In the genomic region with DNA sequence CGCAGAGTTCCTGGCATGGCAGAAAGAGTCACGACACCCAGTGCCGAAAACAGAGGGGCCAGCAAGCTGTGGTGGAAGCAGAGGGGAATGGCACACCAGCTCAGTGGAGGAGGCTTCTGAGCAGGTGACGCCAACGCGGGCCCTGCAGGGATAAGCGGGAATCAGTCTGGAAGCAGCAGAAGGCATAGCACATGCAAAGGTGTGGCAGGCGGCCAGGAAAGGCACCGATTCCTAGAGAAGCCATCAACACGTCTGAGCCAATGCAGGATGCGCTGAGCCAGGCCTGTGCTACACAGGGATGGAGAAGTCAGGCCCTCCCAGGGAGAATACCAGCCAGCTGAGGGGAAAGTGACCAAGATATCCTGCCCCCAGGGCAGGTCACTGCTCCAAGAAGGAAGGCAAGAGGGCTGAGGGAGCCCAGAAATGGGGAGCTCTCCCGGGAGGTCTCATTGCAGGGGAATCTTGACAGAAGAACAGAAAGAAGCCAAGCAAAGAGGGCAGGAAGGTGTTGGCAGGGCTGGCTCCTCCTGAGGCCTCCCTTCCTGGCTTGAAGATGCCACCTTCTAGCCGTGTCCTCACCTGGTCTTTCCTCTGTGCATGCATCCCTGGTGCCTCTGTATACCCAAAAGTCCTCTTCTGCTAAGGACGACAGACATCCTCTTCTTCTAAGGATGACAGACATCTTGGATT, we compare ENCODE assay signal across 22 cellular contexts. TPM values are rescaled to one million over a fixed set of nuclear protein-coding genes. Genes with fewer than 3 reads are reported as not detected.
"Had no signal": no experiment of that assay in that cellular context is flagged by ENCODE, and none has a peak within 500 bp of the region (broad histone marks: within the 10 kb centered on the region; RNA-seq: fewer than 3 reads in every experiment).

No MANE protein-coding gene starts in this region.

- H3K9ac ChIP-seq: parathyroid adenoma had no signal

- H3K9me3 ChIP-seq: body of pancreas, esophagus squamous epithelium, heart right ventricle, left ventricle myocardium inferior, transverse colon had no signal

- DNase-seq: activated CD4-positive, alpha-beta T cell treated with anti-CD3 and anti-CD28 coated beads for 48 hours; activated CD8-positive, alpha-beta memory T cell treated with anti-CD3 and anti-CD28 coated beads for 24 hours; amniotic stem cell; body of pancreas; dermis blood vessel endothelial cell; esophagus squamous epithelium; foreskin fibroblast; heart right ventricle; left ventricle myocardium inferior; stimulated activated CD4-positive, alpha-beta T cell treated with anti-CD3 and anti-CD28 coated beads, Interleukin-1b, Interleukin-23, amount 100 ng/mL, for 48 hours; stimulated activated naive CD4-positive, alpha-beta T cell; transverse colon had no signal

- H3K27ac Mint-ChIP-seq: activated naive CD4-positive, alpha-beta T cell treated with anti-CD3 and anti-CD28 coated beads, Interleukin-2, amount 50 U/mL, for 72 hours; activated T-helper 2 cell treated with anti-CD3 and anti-CD28 coated beads, Interferon-gamma antibody, Interleukin-2, Interleukin-4, amounts not matched to agents 10 μg/mL and 5 μg/mL and 100 μg/mL, durations not matched to agents 14 hours and 24 hours and 36 hours; memory B cell; T-helper 1 cell treated with Interleukin-12 subunit alpha and Interleukin-12 subunit beta and Interleukin-4 antibody, amounts not matched to agents 30 μg/mL and 1 μg/mL, for 36 hours; WTC11 had no signal

- H3K4me3 ChIP-seq: body of pancreas, esophagus squamous epithelium, heart right ventricle, left ventricle myocardium inferior, smooth muscle cell, transverse colon had no signal

- H3K36me3 Mint-ChIP-seq: activated naive CD4-positive, alpha-beta T cell treated with anti-CD3 and anti-CD28 coated beads, Interleukin-2, amount 50 U/mL, for 72 hours; memory B cell; WTC11 had no signal

- FAIRE-seq: endometrium had no signal

- H3K27ac ChIP-seq: body of pancreas, esophagus squamous epithelium, heart right ventricle, left ventricle myocardium inferior, parathyroid adenoma, transverse colon had no signal

- H3K4me3 Mint-ChIP-seq: central memory CD8-positive, alpha-beta T cell; memory B cell; T-helper 1 cell treated with Interleukin-12 subunit alpha and Interleukin-12 subunit beta and Interleukin-4 antibody, amounts not matched to agents 30 μg/mL and 1 μg/mL, for 36 hours; WTC11 had no signal

- H3K27me3 ChIP-seq: body of pancreas, esophagus squamous epithelium, transverse colon had no signal

- H3K9me3 Mint-ChIP-seq: activated naive CD4-positive, alpha-beta T cell treated with anti-CD3 and anti-CD28 coated beads, Interleukin-2, amount 50 U/mL, for 72 hours; activated T-helper 2 cell treated with anti-CD3 and anti-CD28 coated beads, Interferon-gamma antibody, Interleukin-2, Interleukin-4, amounts not matched to agents 10 μg/mL and 5 μg/mL and 100 μg/mL, durations not matched to agents 14 hours and 24 hours and 36 hours; central memory CD8-positive, alpha-beta T cell; memory B cell; T-helper 1 cell treated with Interleukin-12 subunit alpha and Interleukin-12 subunit beta and Interleukin-4 antibody, amounts not matched to agents 30 μg/mL and 1 μg/mL, for 36 hours had no signal

- H3K4me1 Mint-ChIP-seq: central memory CD8-positive, alpha-beta T cell; memory B cell; WTC11 had no signal

- H3K36me3 ChIP-seq: esophagus squamous epithelium, heart right ventricle, left ventricle myocardium inferior, transverse colon had no signal

- H3K4me1 ChIP-seq: body of pancreas, esophagus squamous epithelium, heart right ventricle, left ventricle myocardium inferior, parathyroid adenoma, transverse colon had no signal

RNA-seq across cellular contexts. Expression of a gene that starts 16.3 kb away (rescaled TPM):
- total RNA-seq: activated naive CD4-positive, alpha-beta T cell treated with anti-CD3 and anti-CD28 coated beads, Interleukin-2, amount 50 U/mL, for 72 hours; activated T-helper 2 cell treated with anti-CD3 and anti-CD28 coated beads, Interferon-gamma antibody, Interleukin-2, Interleukin-4, amounts not matched to agents 10 μg/mL and 5 μg/mL and 100 μg/mL, durations not matched to agents 14 hours and 24 hours and 36 hours; body of pancreas; dermis blood vessel endothelial cell; esophagus squamous epithelium; heart right ventricle; left ventricle myocardium inferior; smooth muscle cell; transverse colon; WTC11 had no signal
- polyA plus RNA-seq: heart right ventricle, neural cell, smooth muscle cell had no signal
